20 cellular contexts compared by ENCODE assay signal in genomic region chr10:51029172-51029641, GRCh38. TPM values are rescaled to one million over a fixed set of nuclear protein-coding genes. Genes with fewer than 3 reads are reported as not detected.
DNase-seq lines count a peak whose midpoint lies in the region; ATAC-seq and TF ChIP-seq lines count a peak whose summit lies in the region.
"Had no signal": no experiment of that assay in that cellular context is flagged by ENCODE, and none has a peak within 500 bp of the region (broad histone marks: within the 10 kb centered on the region; RNA-seq: fewer than 3 reads in every experiment).

No MANE protein-coding gene starts in this region.

- no peak overlapping the region for H2AFZ ChIP-seq in GM23338

- H3K4me3 ChIP-seq in RWPE2 (ENCODE audit: severe bottlenecking) (no peak overlapping the region), suprapubic skin (no peak overlapping the region), BE2C (ENCODE audit: low read depth, low read length) (no peak overlapping the region), GM23338 (no peak overlapping the region)
- no peak overlapping the region for H3K4me3 ChIP-seq in naive thymus-derived CD4-positive, alpha-beta T cell (ENCODE audit: low read length)
- H3K4me3 ChIP-seq: BLaER1, cardiac muscle cell had no signal

- no peak for TF ChIP-seq CTCF in RWPE2 (IDR thresholded peaks at IDR 0.05; ENCODE audit: poor library complexity, severe bottlenecking)
- no peak for TF ChIP-seq CTCF in foreskin keratinocyte (conservative IDR thresholded peaks at IDR 0.05)
- TF ChIP-seq CTCF in suprapubic skin (IDR thresholded peaks at IDR 0.05) = no peak
- TF ChIP-seq CTCF in BE2C (IDR thresholded peaks at IDR 0.05; ENCODE audit: low read depth, low read length) = no peak
- TF ChIP-seq CTCF in GM23338 (conservative IDR thresholded peaks at IDR 0.05; ENCODE audit: low read depth in 2 of 2) = no peak

- TF ChIP-seq EP300 in suprapubic skin (IDR thresholded peaks at IDR 0.05) = no peak

- WGBS in suprapubic skin = 36% methylated on average over 2 of the region's 2 CpGs

- no peak overlapping the region for H3K27ac Mint-ChIP-seq in naive thymus-derived CD4-positive, alpha-beta T cell
- no peak overlapping the region for H3K27ac Mint-ChIP-seq in GM23338
- H3K27ac Mint-ChIP-seq: activated naive CD4-positive, alpha-beta T cell treated with anti-CD3 and anti-CD28 coated beads, Interleukin-2, amount 50 U/mL, for 24 hours; progenitor cell of endocrine pancreas; stimulated activated naive CD8-positive, alpha-beta T cell treated with anti-CD3 and anti-CD28 coated beads, Interleukin-15, amount 100 ng/mL, for 72 hours had no signal

- ATAC-seq in RWPE2 (ENCODE audit: low read depth) (peak; percentile 72), foreskin keratinocyte (peak; percentile 97), GM23338 (no peak)
- ATAC-seq in naive thymus-derived CD4-positive, alpha-beta T cell = no peak
- ATAC-seq: left ventricle myocardium superior; stimulated activated naive CD8-positive, alpha-beta T cell treated with anti-CD3 and anti-CD28 coated beads, Interleukin-15, amount 100 ng/mL, for 72 hours had no signal

- no peaks in the 10 kb centered on the region for H3K4me1 Mint-ChIP-seq in naive thymus-derived CD4-positive, alpha-beta T cell
- H3K4me1 Mint-ChIP-seq in GM23338 = peaks cover 25% of the 10 kb centered on the region
- H3K4me1 Mint-ChIP-seq: activated naive CD4-positive, alpha-beta T cell treated with anti-CD3 and anti-CD28 coated beads, Interleukin-2, amount 50 U/mL, for 24 hours; stimulated activated naive CD8-positive, alpha-beta T cell treated with anti-CD3 and anti-CD28 coated beads, Interleukin-15, amount 100 ng/mL, for 72 hours had no signal

- H3K4me1 ChIP-seq in RWPE2 (ENCODE audit: insufficient read depth, poor library complexity, severe bottlenecking) (peaks cover 13% of the 10 kb centered on the region), foreskin keratinocyte (peaks cover 21% of the 10 kb centered on the region), suprapubic skin (peaks cover 8% of the 10 kb centered on the region), BE2C (no peaks in the 10 kb centered on the region), GM23338 (ENCODE audit: insufficient read depth) (peaks cover 16% of the 10 kb centered on the region)
- H3K4me1 ChIP-seq in naive thymus-derived CD4-positive, alpha-beta T cell (ENCODE audit: control insufficient read depth in 2 of 2, insufficient read depth in 2 of 2, low read length in 2 of 2) = no peaks in the 10 kb centered on the region

- H3K27ac ChIP-seq in RWPE2 (ENCODE audit: poor library complexity, severe bottlenecking) = peak overlapping the region; percentile 67
- H3K27ac ChIP-seq in foreskin keratinocyte = peak overlapping the region; percentile 22
- H3K27ac ChIP-seq in suprapubic skin = peak overlapping the region; percentile 73
- H3K27ac ChIP-seq in naive thymus-derived CD4-positive, alpha-beta T cell (ENCODE audit: low read depth, low read length) = no peak overlapping the region
- no peak overlapping the region for H3K27ac ChIP-seq in GM23338 (ENCODE audit: low read depth)
- H3K27ac ChIP-seq: BLaER1, cardiac muscle cell had no signal

- TF ChIP-seq POLR2A in suprapubic skin (IDR thresholded peaks at IDR 0.05) = no peak

- H3K9me2 ChIP-seq in GM23338 (ENCODE audit: insufficient read depth) = no peaks in the 10 kb centered on the region

- no peaks in the 10 kb centered on the region for H4K20me1 ChIP-seq in GM23338 (replicated peaks; ENCODE audit: insufficient read depth)
- H4K20me1 ChIP-seq: BLaER1 had no signal

- H3K79me2 ChIP-seq in GM23338 (replicated peaks; ENCODE audit: insufficient read depth) = no peaks in the 10 kb centered on the region

- no peaks in the 10 kb centered on the region for H3K36me3 Mint-ChIP-seq in naive thymus-derived CD4-positive, alpha-beta T cell
- H3K36me3 Mint-ChIP-seq in GM23338 (ENCODE audit: low read depth) = no peaks in the 10 kb centered on the region
- H3K36me3 Mint-ChIP-seq: activated naive CD4-positive, alpha-beta T cell treated with anti-CD3 and anti-CD28 coated beads, Interleukin-2, amount 50 U/mL, for 24 hours had no signal

- intact Hi-C loops in naive thymus-derived CD4-positive, alpha-beta T cell (cut with micrococcal nuclease) = no loop called here

- H3K27me3 ChIP-seq in RWPE2 (ENCODE audit: insufficient read depth, poor library complexity, severe bottlenecking) = no peaks in the 10 kb centered on the region
- H3K27me3 ChIP-seq in foreskin keratinocyte = no peaks in the 10 kb centered on the region
- H3K27me3 ChIP-seq in suprapubic skin = no peaks in the 10 kb centered on the region
- H3K27me3 ChIP-seq in BE2C = no peaks in the 10 kb centered on the region
- no peaks in the 10 kb centered on the region for H3K27me3 ChIP-seq in naive thymus-derived CD4-positive, alpha-beta T cell (ENCODE audit: control insufficient read depth in 2 of 2, insufficient read depth in 2 of 2, low read length in 2 of 2)
- H3K27me3 ChIP-seq in GM23338 (ENCODE audit: insufficient read depth) = no peaks in the 10 kb centered on the region
- H3K27me3 ChIP-seq: BLaER1, cardiac muscle cell had no signal

- H3K27me3 Mint-ChIP-seq in naive thymus-derived CD4-positive, alpha-beta T cell = peaks cover 0 to 19% (median 9%) of the 10 kb centered on the region in 5 donors
- H3K27me3 Mint-ChIP-seq in GM23338 (ENCODE audit: insufficient read depth, low read depth, poor library complexity) = no peaks in the 10 kb centered on the region
- H3K27me3 Mint-ChIP-seq: progenitor cell of endocrine pancreas; stimulated activated naive CD8-positive, alpha-beta T cell treated with anti-CD3 and anti-CD28 coated beads, Interleukin-15, amount 100 ng/mL, for 72 hours had no signal

- H3K4me2 ChIP-seq in GM23338 = no peak overlapping the region

- H3F3A ChIP-seq in GM23338 (replicated peaks; ENCODE audit: low read depth) = no peaks in the 10 kb centered on the region

- H3K36me3 ChIP-seq in RWPE2 (ENCODE audit: low read depth) = no peaks in the 10 kb centered on the region
- H3K36me3 ChIP-seq in suprapubic skin = no peaks in the 10 kb centered on the region
- H3K36me3 ChIP-seq in BE2C = no peaks in the 10 kb centered on the region
- no peaks in the 10 kb centered on the region for H3K36me3 ChIP-seq in naive thymus-derived CD4-positive, alpha-beta T cell (ENCODE audit: control insufficient read depth in 2 of 3, insufficient read depth in 3 of 3, low read length in 3 of 3)
- H3K36me3 ChIP-seq in GM23338 (ENCODE audit: insufficient read depth) = no peaks in the 10 kb centered on the region
- H3K36me3 ChIP-seq: BLaER1, cardiac muscle cell had no signal

- peaks cover 0 to 2% (median 0%) of the 10 kb centered on the region in 11 donors for H3K9me3 Mint-ChIP-seq in naive thymus-derived CD4-positive, alpha-beta T cell
- no peaks in the 10 kb centered on the region for H3K9me3 Mint-ChIP-seq in GM23338
- H3K9me3 Mint-ChIP-seq: activated naive CD4-positive, alpha-beta T cell treated with anti-CD3 and anti-CD28 coated beads, Interleukin-2, amount 50 U/mL, for 24 hours; stimulated activated naive CD8-positive, alpha-beta T cell treated with anti-CD3 and anti-CD28 coated beads, Interleukin-15, amount 100 ng/mL, for 72 hours had no signal

- DNase-seq in EL = peak; percentile 37
- no peak for DNase-seq in RWPE2 (ENCODE audit: low spot score)
- peak; percentile 75 to 86 for DNase-seq in foreskin keratinocyte
- no peak for DNase-seq in suprapubic skin (ENCODE audit: low spot score in 2 of 2)
- DNase-seq in BE2C = no peak
- DNase-seq in naive thymus-derived CD4-positive, alpha-beta T cell = no peak
- DNase-seq in GM23338 (ENCODE audit: low spot score) = no peak
- DNase-seq in ecto neural progenitor cell (ENCODE audit: low spot score) = no peak
- DNase-seq: activated CD4-positive, alpha-beta T cell treated with anti-CD3 and anti-CD28 coated beads, Interleukin-2, amount 50 U/mL, for 4 hours; DMS 273 treated with DMSO at 0.1 percent for 48 hours; effector CD4-positive, alpha-beta T cell; left ventricle myocardium superior; NCI-H2029 treated with DMSO at 0.1 percent for 48 hours; NCI-H510A; stimulated activated naive CD8-positive, alpha-beta T cell treated with anti-CD3 and anti-CD28 coated beads, Interleukin-15, amount 100 ng/mL, for 72 hours had no signal

- CTCF ChIA-PET in naive thymus-derived CD4-positive, alpha-beta T cell (lab: Charles Lee) = no interaction called here

- POLR2A ChIA-PET in naive thymus-derived CD4-positive, alpha-beta T cell (lab: Charles Lee) = no interaction called here

- H3K9me3 ChIP-seq in RWPE2 (ENCODE audit: severe bottlenecking) = no peaks in the 10 kb centered on the region
- H3K9me3 ChIP-seq in suprapubic skin = no peaks in the 10 kb centered on the region
- H3K9me3 ChIP-seq in BE2C = no peaks in the 10 kb centered on the region
- no peaks in the 10 kb centered on the region for H3K9me3 ChIP-seq in naive thymus-derived CD4-positive, alpha-beta T cell (ENCODE audit: control insufficient read depth in 2 of 3, low read length in 3 of 3)
- H3K9me3 ChIP-seq: BLaER1 had no signal

- H3K4me3 Mint-ChIP-seq in naive thymus-derived CD4-positive, alpha-beta T cell = no peak overlapping the region
- no peak overlapping the region for H3K4me3 Mint-ChIP-seq in GM23338
- H3K4me3 Mint-ChIP-seq: activated naive CD4-positive, alpha-beta T cell treated with anti-CD3 and anti-CD28 coated beads, Interleukin-2, amount 50 U/mL, for 24 hours; stimulated activated naive CD8-positive, alpha-beta T cell treated with anti-CD3 and anti-CD28 coated beads, Interleukin-15, amount 100 ng/mL, for 72 hours had no signal

RNA-seq across cellular contexts. Expression of gene PRKG1, which starts 45.1 kb away (rescaled TPM):
- total RNA-seq in foreskin keratinocyte (0.95 TPM in 2 replicates), suprapubic skin (1 to 10 TPM; 1.2 to 6.5 (median 2.7) TPM)
- polyA plus RNA-seq in foreskin keratinocyte (0.17 and 0.21 TPM in 2 replicates), GM23338 (2016; fragmentation: Nextera tagmentation; extraction: Ambion mirVana) (17.3 and 21.1 TPM in 2 replicates)
- 0.48 TPM for polyA plus RNA-seq in BE2C (2012; ENCODE audit: insufficient read depth, insufficient read length, low read depth)
- total RNA-seq in naive thymus-derived CD4-positive, alpha-beta T cell = under 1 TPM in 1 of 5 experiments, not detected in 4; 0.19 TPM
- not detected for polyA plus RNA-seq in naive thymus-derived CD4-positive, alpha-beta T cell
- 18.2 and 22.8 TPM in 2 replicates for total RNA-seq in GM23338 (2014; rRNA removed; shearing (Covaris generic))
- total RNA-seq: OCI-LY7 had no signal

Comparison
In these comparisons a context has a peak if more than half of its experiments do, and no peak if none do; other contexts are left out.
1. DNase-seq: peak in EL (single experiment) and foreskin keratinocyte (2 of 2); none in RWPE2 (single experiment), suprapubic skin (0 of 2), BE2C (single experiment), naive thymus-derived CD4-positive, alpha-beta T cell (0 of 9), GM23338 (single experiment) and ecto neural progenitor cell (single experiment).
2. ATAC-seq: peak in RWPE2 (single experiment) and foreskin keratinocyte (single experiment); none in naive thymus-derived CD4-positive, alpha-beta T cell (single experiment) and GM23338 (single experiment).
3. H3K27ac ChIP-seq: peak in RWPE2 (single experiment), foreskin keratinocyte (single experiment) and suprapubic skin (single experiment); none in naive thymus-derived CD4-positive, alpha-beta T cell (single experiment) and GM23338 (single experiment).